26 cellular contexts compared by ENCODE assay signal in the genomic region with DNA sequence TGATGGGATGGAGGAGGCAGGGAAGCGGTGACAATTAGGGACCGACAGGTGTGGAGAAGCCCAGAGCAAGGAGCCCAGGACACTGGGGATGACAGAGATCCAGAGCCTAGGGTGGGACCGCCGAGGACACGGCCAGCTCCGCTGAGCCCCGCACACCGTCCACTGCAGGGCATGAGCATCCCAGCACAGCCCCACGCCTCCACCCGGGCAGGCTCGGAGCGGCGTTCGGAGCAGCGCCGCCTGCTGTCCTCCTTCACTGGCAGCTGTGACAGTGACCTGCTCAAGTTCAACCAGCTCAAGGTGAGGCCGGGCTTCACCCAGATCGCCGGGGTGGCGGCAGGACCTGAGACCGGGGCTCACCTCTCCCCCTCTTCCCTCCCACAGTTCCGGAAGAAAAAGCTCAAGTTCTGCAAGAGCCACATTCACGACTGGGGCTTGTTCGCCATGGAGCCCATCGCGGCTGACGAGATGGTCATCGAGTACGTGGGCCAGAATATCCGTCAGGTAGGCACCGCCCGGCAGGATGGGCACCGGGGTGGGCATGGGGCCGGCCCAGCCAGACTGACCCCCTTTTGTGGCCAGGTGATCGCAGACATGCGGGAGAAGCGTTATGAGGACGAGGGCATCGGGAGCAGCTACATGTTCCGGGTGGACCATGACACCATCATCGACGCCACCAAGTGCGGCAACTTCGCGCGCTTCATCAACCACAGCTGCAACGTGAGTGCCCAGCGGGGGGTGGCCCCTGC. TPM values are rescaled to one million over a fixed set of nuclear protein-coding genes. Genes with fewer than 3 reads are reported as not detected.
DNase-seq lines count a peak whose midpoint lies in the region; ATAC-seq, FAIRE-seq and TF ChIP-seq lines count a peak whose summit lies in the region.
"Had no signal": no experiment of that assay in that cellular context is flagged by ENCODE, and none has a peak within 500 bp of the region (broad histone marks: within the 10 kb centered on the region; RNA-seq: fewer than 3 reads in every experiment).

No MANE protein-coding gene starts in this region.

- H3K4me1 ChIP-seq in GM12878 (ENCODE audit: control insufficient read depth, insufficient read depth, low read length) (no peaks in the 10 kb centered on the region), suprapubic skin (no peaks in the 10 kb centered on the region)
- no peaks in the 10 kb centered on the region for H3K4me1 ChIP-seq in naive thymus-derived CD4-positive, alpha-beta T cell (ENCODE audit: control insufficient read depth in 2 of 2, insufficient read depth in 2 of 2, low read length in 2 of 2)
- H3K4me1 ChIP-seq: BE2C, colonic mucosa, left lung, prostate gland, thyroid gland, vagina had no signal

- TF ChIP-seq CTCF in CD4-positive, alpha-beta T cell (IDR thresholded peaks at IDR 0.05) = no peak
- TF ChIP-seq CTCF in GM12878 (IDR thresholded peaks at IDR 0.05 in 2 of 3, conservative IDR thresholded peaks at IDR 0.05 in 1 of 3; ENCODE audit: control insufficient read depth in 2 of 3, extremely low read depth in 1 of 3, insufficient read depth in 1 of 3, low read depth in 3 of 3, low read length in 3 of 3) = no peak
- no peak for TF ChIP-seq CTCF in suprapubic skin (IDR thresholded peaks at IDR 0.05)

- H3K27me3 ChIP-seq in CD4-positive, alpha-beta T cell (ENCODE audit: control insufficient read depth, insufficient read depth, low read length) = no peaks in the 10 kb centered on the region
- H3K27me3 ChIP-seq in H7 (ENCODE audit: control insufficient read depth, insufficient read depth, low read length) = no peaks in the 10 kb centered on the region
- no peaks in the 10 kb centered on the region for H3K27me3 ChIP-seq in GM12878 (replicated peaks in 1 of 2; ENCODE audit: control insufficient read depth in 2 of 2, insufficient read depth in 2 of 2, low read length in 1 of 2)
- H3K27me3 ChIP-seq in naive thymus-derived CD4-positive, alpha-beta T cell (ENCODE audit: control insufficient read depth in 2 of 2, insufficient read depth in 2 of 2, low read length in 2 of 2) = no peaks in the 10 kb centered on the region
- no peaks in the 10 kb centered on the region for H3K27me3 ChIP-seq in suprapubic skin
- H3K27me3 ChIP-seq: BE2C, cardiac muscle cell, colonic mucosa, left lung, stomach, thyroid gland, vagina had no signal

- H3K9ac ChIP-seq in GM12878 (ENCODE audit: control insufficient read depth, insufficient read depth, low read length) = no peak overlapping the region

- TF ChIP-seq RAD21 in GM12878 (IDR thresholded peaks at IDR 0.05; ENCODE audit: insufficient read depth, low read depth, low read length) = no peak

- H3K27ac ChIP-seq in CD4-positive, alpha-beta T cell (ENCODE audit: low read depth, low read length) = no peak overlapping the region
- H3K27ac ChIP-seq in GM12878 (ENCODE audit: control insufficient read depth, insufficient read depth) (no peak overlapping the region), suprapubic skin (no peak overlapping the region)
- H3K27ac ChIP-seq in naive thymus-derived CD4-positive, alpha-beta T cell (ENCODE audit: low read depth, low read length) = no peak overlapping the region
- H3K27ac ChIP-seq: cardiac muscle cell, colonic mucosa, left lung, prostate gland, stomach, thyroid gland, vagina had no signal

- H3K4me1 Mint-ChIP-seq in CD4-positive, alpha-beta T cell (ENCODE audit: low read depth) = no peaks in the 10 kb centered on the region
- H3K4me1 Mint-ChIP-seq in naive thymus-derived CD4-positive, alpha-beta T cell = peaks cover 0 to 10% (median 6%) of the 10 kb centered on the region in 7 donors
- H3K4me1 Mint-ChIP-seq: activated naive CD8-positive, alpha-beta T cell treated with anti-CD3 and anti-CD28 coated beads for 36 hours had no signal

- no peak overlapping the region for H2AFZ ChIP-seq in GM12878 (ENCODE audit: control insufficient read depth, low read depth, low read length)

- POLR2A ChIA-PET in CD4-positive, alpha-beta T cell (lab: Charles Lee) = interaction anchor here (0.9 to 1.2 kb wide), 4 partner anchors 12 to 141 kb away, joined by 3 to 8 read pairs (median 4); no protein-coding TSS in a partner anchor
- POLR2A ChIA-PET in GM12878 (lab: Charles Lee) = interaction anchor here (0.5 to 0.6 kb wide), 2 partner anchors 63 to 98 kb away, joined by 3 to 5 read pairs; no protein-coding TSS in a partner anchor
- POLR2A ChIA-PET in naive thymus-derived CD4-positive, alpha-beta T cell (lab: Charles Lee) = interaction anchor here (0.6 to 2.3 kb wide), 9 partner anchors 8 to 277 kb away, joined by 3 to 14 read pairs (median 4); a partner anchor contains a TSS

- no peak for DNase-seq in CD4-positive, alpha-beta T cell
- DNase-seq in H7 (peak; percentile 65), GM12878 (ENCODE audit: low read depth, low spot score) (no peak), NCI-H2081 (lab: John Stamatoyannopoulos, UW) (no peak), DMS53 (lab: John Stamatoyannopoulos, UW) (no peak), suprapubic skin (ENCODE audit: low spot score in 2 of 2) (no peak)
- DNase-seq in naive thymus-derived CD4-positive, alpha-beta T cell = peak in 1 of 9 donors; percentile 4
- DNase-seq: activated CD4-positive, alpha-beta T cell treated with anti-CD3 and anti-CD28 coated beads, Interleukin-2, amount 50 U/mL, for 48 hours; activated naive CD8-positive, alpha-beta T cell treated with anti-CD3 and anti-CD28 coated beads for 36 hours; aorta; colonic mucosa; effector memory CD8-positive, alpha-beta T cell; glutamatergic neuron; left lung; NCI-H1694 treated with DMSO at 0.1 percent for 48 hours; stimulated activated CD8-positive, alpha-beta memory T cell treated with anti-CD3 and anti-CD28 coated beads, Interleukin-4, amount 100 ng/mL, for 48 hours; stomach; thyroid gland had no signal

- peaks cover 88% of the 10 kb centered on the region for H3K36me3 Mint-ChIP-seq in CD4-positive, alpha-beta T cell (ENCODE audit: low read depth)
- peaks cover 8 to 40% (median 24%) of the 10 kb centered on the region in 5 donors for H3K36me3 Mint-ChIP-seq in naive thymus-derived CD4-positive, alpha-beta T cell

- no TSS peak for BruUV-seq in GM12878 (replicated peaks; lab: Mats Ljungman, UMichigan)

- H3K4me2 ChIP-seq in GM12878 (ENCODE audit: control insufficient read depth, insufficient read depth) = no peak overlapping the region

- no peak for ATAC-seq in CD4-positive, alpha-beta T cell (ENCODE audit: poor library complexity)
- no peak for ATAC-seq in GM12878
- ATAC-seq in naive thymus-derived CD4-positive, alpha-beta T cell = no peak
- ATAC-seq: effector memory CD8-positive, alpha-beta T cell; left lung; sciatic nerve had no signal

- H3K36me3 ChIP-seq in H7 (replicated peaks; ENCODE audit: control insufficient read depth, insufficient read depth, low read length) (peaks cover 15% of the 10 kb centered on the region), GM12878 (ENCODE audit: control insufficient read depth in 2 of 2, insufficient read depth in 2 of 2, low read length in 1 of 2) (peaks cover 6 to 21% of the 10 kb centered on the region in 2 experiments; a peak in 3 of 4 replicates), suprapubic skin (peaks cover 78% of the 10 kb centered on the region)
- H3K36me3 ChIP-seq in naive thymus-derived CD4-positive, alpha-beta T cell (ENCODE audit: control insufficient read depth in 2 of 3, insufficient read depth in 3 of 3, low read length in 3 of 3) = peaks cover 12 to 94% (median 23%) of the 10 kb centered on the region in 3 experiments

- no peaks in the 10 kb centered on the region for H3K79me2 ChIP-seq in GM12878 (ENCODE audit: control insufficient read depth, insufficient read depth, low read length)

- in situ Hi-C loops in GM12878 (cut with MboI) = no loop called here

- RAD21 ChIA-PET in GM12878 (lab: Charles Lee; ENCODE audit: unreplicated experiment) = interaction anchor here (1.4 kb wide), 1 partner anchor 33 kb away, joined by 4 read pairs; no protein-coding TSS in a partner anchor

- H3K4me3 ChIP-seq in H7 (ENCODE audit: insufficient read depth, low read depth, low read length) (no peak overlapping the region), GM12878 (no peak overlapping the region), suprapubic skin (no peak overlapping the region)
- H3K4me3 ChIP-seq in naive thymus-derived CD4-positive, alpha-beta T cell (ENCODE audit: low read length) = no peak overlapping the region
- H3K4me3 ChIP-seq: cardiac muscle cell, colonic mucosa, left lung, prostate gland, stomach, thyroid gland, vagina had no signal

- H3K9me3 Mint-ChIP-seq in CD4-positive, alpha-beta T cell = no peaks in the 10 kb centered on the region
- H3K9me3 Mint-ChIP-seq in naive thymus-derived CD4-positive, alpha-beta T cell = peaks cover 0 to 5% (median 0%) of the 10 kb centered on the region in 11 donors
- H3K9me3 Mint-ChIP-seq: activated naive CD8-positive, alpha-beta T cell treated with anti-CD3 and anti-CD28 coated beads for 36 hours; effector memory CD8-positive, alpha-beta T cell had no signal

- H3K4me3 Mint-ChIP-seq in CD4-positive, alpha-beta T cell = no peak overlapping the region
- H3K4me3 Mint-ChIP-seq in naive thymus-derived CD4-positive, alpha-beta T cell = no peak overlapping the region
- H3K4me3 Mint-ChIP-seq: activated naive CD8-positive, alpha-beta T cell treated with anti-CD3 and anti-CD28 coated beads for 36 hours had no signal

- H3K27me3 Mint-ChIP-seq in CD4-positive, alpha-beta T cell = no peaks in the 10 kb centered on the region
- no peaks in the 10 kb centered on the region for H3K27me3 Mint-ChIP-seq in naive thymus-derived CD4-positive, alpha-beta T cell
- H3K27me3 Mint-ChIP-seq: activated naive CD8-positive, alpha-beta T cell treated with anti-CD3 and anti-CD28 coated beads for 36 hours; effector memory CD8-positive, alpha-beta T cell had no signal

- H3K9me3 ChIP-seq in CD4-positive, alpha-beta T cell (ENCODE audit: control insufficient read depth, low read length) = no peaks in the 10 kb centered on the region
- H3K9me3 ChIP-seq in GM12878 (replicated peaks; ENCODE audit: control insufficient read depth, insufficient read depth, low read length) = no peaks in the 10 kb centered on the region
- no peaks in the 10 kb centered on the region for H3K9me3 ChIP-seq in naive thymus-derived CD4-positive, alpha-beta T cell (ENCODE audit: control insufficient read depth in 2 of 3, low read length in 3 of 3)
- no peaks in the 10 kb centered on the region for H3K9me3 ChIP-seq in suprapubic skin
- H3K9me3 ChIP-seq: BE2C, colonic mucosa, left lung, prostate gland, stomach, thyroid gland, vagina had no signal

- no peak for FAIRE-seq in GM12878 (lab: Jason Lieb, UNC)
- FAIRE-seq: GM12891 had no signal

- 0 out of 2 replicates have a peak, but pooled peaks have one; percentile 13 for TF ChIP-seq POLR2A in GM12878 (IDR thresholded peaks at IDR 0.05; ENCODE audit: low read depth, low read length)
- no peak for TF ChIP-seq POLR2A in suprapubic skin (IDR thresholded peaks at IDR 0.05)

- intact Hi-C loops in CD4-positive, alpha-beta T cell (cut with DNase I, micrococcal nuclease) = no loop called here
- intact Hi-C loops in GM12878 (cut with micrococcal nuclease; ENCODE audit: unreplicated experiment) = no loop called here
- intact Hi-C loops in naive thymus-derived CD4-positive, alpha-beta T cell (cut with micrococcal nuclease) = no loop called here

- TF ChIP-seq EP300 in GM12878 (IDR thresholded peaks at IDR 0.05; ENCODE audit: borderline replicate concordance in 1 of 2, control insufficient read depth in 1 of 2, low read depth in 2 of 2, low read length in 2 of 2) (no peak), suprapubic skin (IDR thresholded peaks at IDR 0.05) (no peak)

- H3K27ac Mint-ChIP-seq in CD4-positive, alpha-beta T cell = peak overlapping the region; percentile 58
- peak overlapping the region in 5 of 9 donors; percentile 28 to 65 (median 62) for H3K27ac Mint-ChIP-seq in naive thymus-derived CD4-positive, alpha-beta T cell
- H3K27ac Mint-ChIP-seq: activated naive CD8-positive, alpha-beta T cell treated with anti-CD3 and anti-CD28 coated beads for 36 hours had no signal

- 96% methylated on average over 37 of the region's 48 CpGs for WGBS in GM12878 (ENCODE audit: insufficient coverage, insufficient replicate concordance, low lambda C conversion rate, missing lambda C conversion rate)
- 92% methylated on average over 42 of the region's 48 CpGs for WGBS in suprapubic skin

- no peaks in the 10 kb centered on the region; the same call in 1 of the 2 replicates for H4K20me1 ChIP-seq in GM12878 (ENCODE audit: control insufficient read depth, insufficient read depth)

- CTCF ChIA-PET in CD4-positive, alpha-beta T cell (lab: Charles Lee) = interaction anchor here (2.5 to 5.7 kb wide), 2 partner anchors 10 to 33 kb away, joined by 9 to 38 read pairs; a partner anchor contains a TSS
- CTCF ChIA-PET in GM12878 (lab: Yijun Ruan, JAX) = interaction anchor here (1.7 to 2.1 kb wide), 2 partner anchors 10 to 33 kb away, joined by 4 to 8 read pairs; no protein-coding TSS in a partner anchor
- CTCF ChIA-PET in naive thymus-derived CD4-positive, alpha-beta T cell (lab: Charles Lee) = interaction anchor here (0.5 to 1.9 kb wide), 2 partner anchors 33 to 603 kb away, joined by 3 to 8 read pairs; a partner anchor contains a TSS

- SMC1A ChIA-PET in GM12878 (lab: Charles Lee; ENCODE audit: uncharacterized antibody, unreplicated experiment) = no interaction called here

RNA-seq across cellular contexts. Expression of a gene that starts 23.7 kb away (rescaled TPM):
- 100 to 1,000 TPM; 146 to 151 TPM for total RNA-seq in CD4-positive, alpha-beta T cell
- total RNA-seq in H7 (2014; rRNA removed; shearing (Covaris generic)) = 3.5 and 4.6 TPM in 2 replicates
- 8.1 and 10.1 TPM in 2 replicates for total RNA-seq in GM12878 (2013; cell fraction: nucleolus; rRNA removed)
- total RNA-seq in GM12878 (2014; rRNA removed) (1.8 and 2.1 TPM in 2 replicates), GM12878 (2014; rRNA removed; fragmentation: Illumina TruSeq; extraction: Trizol) (1.3 TPM in 2 replicates), GM12878 (2021) (15.5 and 17.3 TPM in 2 replicates), suprapubic skin (10 to 100 TPM; 13.1 to 23.1 (median 19.5) TPM)
- 2.0 TPM for polyA plus RNA-seq in GM12878 (2011; ENCODE audit: low read depth)
- polyA plus RNA-seq in GM12878 (2011; rRNA removed) (0.27 and 0.50 TPM in 2 replicates), GM12878 (2014; fragmentation: Illumina TruSeq; extraction: Trizol) (1.7 and 3.6 TPM in 2 replicates), GM12878 (2014; fragmentation: Nextera tagmentation; extraction: Ambion mirVana) (1 to 10 TPM in 1 of 2 experiments, under 1 TPM in 1; 0.53 to 1.7 TPM), GM12878 (2014; rRNA removed) (4.9 and 7.5 TPM in 2 replicates), GM12878 (2016; fragmentation: Nextera tagmentation; extraction: Ambion mirVana) (1 to 10 TPM; 1.2 to 1.5 TPM)
- polyA plus RNA-seq in GM12878 (2011; cell fraction: cytosol; rRNA removed) = 0.67 and 0.76 TPM in 2 replicates
- 3.1 and 6.2 TPM in 2 replicates for polyA plus RNA-seq in GM12878 (2011; cell fraction: nucleus; rRNA removed)
- 4.3 and 5.9 TPM in 2 replicates for polyA plus RNA-seq in GM12878 (2012)
- 1.3 and 1.4 TPM in 2 replicates for polyA minus RNA-seq in GM12878 (2011; rRNA and poly(A)+ RNA removed)
- polyA minus RNA-seq in GM12878 (2011; cell fraction: cytosol; rRNA and poly(A)+ RNA removed) = 2.3 and 3.3 TPM in 2 replicates
- 1.6 and 3.5 TPM in 2 replicates for polyA minus RNA-seq in GM12878 (2011; cell fraction: nucleus; rRNA and poly(A)+ RNA removed)
- 100 to 1,000 TPM in 1 of 5 experiments, 10 to 100 TPM in 4; 35.1 to 124 (median 79.2) TPM for total RNA-seq in naive thymus-derived CD4-positive, alpha-beta T cell
- polyA plus RNA-seq in naive thymus-derived CD4-positive, alpha-beta T cell = 1 to 10 TPM; 2.1 to 4.3 TPM

RNA-seq across cellular contexts. Expression of a gene that starts 31.1 kb away (rescaled TPM):
- not detected for total RNA-seq in CD4-positive, alpha-beta T cell
- total RNA-seq in H7 (2014; rRNA removed; shearing (Covaris generic)) = 0.80 and 1.1 TPM in 2 replicates
- not detected in 2 replicates for total RNA-seq in GM12878 (2013; cell fraction: nucleolus; rRNA removed)
- total RNA-seq in GM12878 (2014; rRNA removed) = not detected in 2 replicates
- not detected in 2 replicates for total RNA-seq in GM12878 (2014; rRNA removed; fragmentation: Illumina TruSeq; extraction: Trizol)
- total RNA-seq in GM12878 (2021) = 0.13 and 0.28 TPM in 2 replicates
- polyA plus RNA-seq in GM12878 (2011; ENCODE audit: low read depth) = not detected
- not detected in 2 replicates for polyA plus RNA-seq in GM12878 (2011; rRNA removed)
- polyA plus RNA-seq in GM12878 (2011; cell fraction: cytosol; rRNA removed) = not detected in 2 replicates
- not detected in 2 replicates for polyA plus RNA-seq in GM12878 (2011; cell fraction: nucleus; rRNA removed)
- 0.15 TPM in 1 of 2 replicates, not detected in the other for polyA plus RNA-seq in GM12878 (2012)
- not detected in 2 replicates for polyA plus RNA-seq in GM12878 (2014; fragmentation: Illumina TruSeq; extraction: Trizol)
- under 1 TPM in 1 of 2 experiments, not detected in 1; 0.04 TPM for polyA plus RNA-seq in GM12878 (2014; fragmentation: Nextera tagmentation; extraction: Ambion mirVana)
- polyA plus RNA-seq in GM12878 (2014; rRNA removed) = 0.15 and 0.69 TPM in 2 replicates
- polyA plus RNA-seq in GM12878 (2016; fragmentation: Nextera tagmentation; extraction: Ambion mirVana) = not detected
- not detected in 2 replicates for polyA minus RNA-seq in GM12878 (2011; rRNA and poly(A)+ RNA removed)
- not detected in 2 replicates for polyA minus RNA-seq in GM12878 (2011; cell fraction: cytosol; rRNA and poly(A)+ RNA removed)
- not detected in 2 replicates for polyA minus RNA-seq in GM12878 (2011; cell fraction: nucleus; rRNA and poly(A)+ RNA removed)
- not detected for total RNA-seq in naive thymus-derived CD4-positive, alpha-beta T cell
- not detected for polyA plus RNA-seq in naive thymus-derived CD4-positive, alpha-beta T cell
- 1 to 10 TPM in 1 of 4 donors, not detected in 3; 1.4 TPM for total RNA-seq in suprapubic skin
- total RNA-seq: activated naive CD8-positive, alpha-beta T cell treated with anti-CD3 and anti-CD28 coated beads for 36 hours; cardiac muscle cell; fibroblast of villous mesenchyme; T-helper 1 cell treated with Interleukin-12 subunit alpha and Interleukin-12 subunit beta and Interleukin-4 antibody, amounts not matched to agents 30 ng/mL and 1 ng/mL, for 36 hours; vagina had no signal
- polyA plus RNA-seq: cardiac muscle cell had no signal

RNA-seq across cellular contexts. Expression of a gene that starts 34.0 kb away (rescaled TPM):
- total RNA-seq in CD4-positive, alpha-beta T cell = 100 to 1,000 TPM; 155 to 164 TPM
- total RNA-seq in H7 (2014; rRNA removed; shearing (Covaris generic)) = 23.8 and 25.5 TPM in 2 replicates
- total RNA-seq in GM12878 (2013; cell fraction: nucleolus; rRNA removed) = 111 and 129 TPM in 2 replicates
- total RNA-seq in GM12878 (2014; rRNA removed) = 58.0 and 58.8 TPM in 2 replicates
- 32.8 and 32.9 TPM in 2 replicates for total RNA-seq in GM12878 (2014; rRNA removed; fragmentation: Illumina TruSeq; extraction: Trizol)
- 72.8 and 78.7 TPM in 2 replicates for total RNA-seq in GM12878 (2021)
- 11.6 TPM for polyA plus RNA-seq in GM12878 (2011; ENCODE audit: low read depth)
- 25.4 and 40.8 TPM in 2 replicates for polyA plus RNA-seq in GM12878 (2011; rRNA removed)
- polyA plus RNA-seq in GM12878 (2011; cell fraction: cytosol; rRNA removed) = 71.0 and 80.5 TPM in 2 replicates
- 76.9 and 97.7 TPM in 2 replicates for polyA plus RNA-seq in GM12878 (2011; cell fraction: nucleus; rRNA removed)
- 38.5 and 51.6 TPM in 2 replicates for polyA plus RNA-seq in GM12878 (2012)
- 28.5 and 36.5 TPM in 2 replicates for polyA plus RNA-seq in GM12878 (2014; fragmentation: Illumina TruSeq; extraction: Trizol)
- 1 to 10 TPM; 6.1 to 6.4 TPM for polyA plus RNA-seq in GM12878 (2014; fragmentation: Nextera tagmentation; extraction: Ambion mirVana)
- 66.1 and 75.8 TPM in 2 replicates for polyA plus RNA-seq in GM12878 (2014; rRNA removed)
- polyA plus RNA-seq in GM12878 (2016; fragmentation: Nextera tagmentation; extraction: Ambion mirVana) = 10 to 100 TPM; 38.9 to 40.5 TPM
- polyA minus RNA-seq in GM12878 (2011; rRNA and poly(A)+ RNA removed) = 45.1 and 66.7 TPM in 2 replicates
- 58.2 and 58.8 TPM in 2 replicates for polyA minus RNA-seq in GM12878 (2011; cell fraction: cytosol; rRNA and poly(A)+ RNA removed)
- polyA minus RNA-seq in GM12878 (2011; cell fraction: nucleus; rRNA and poly(A)+ RNA removed) = 35.3 and 53.2 TPM in 2 replicates
- total RNA-seq in naive thymus-derived CD4-positive, alpha-beta T cell = 100 to 1,000 TPM; 121 to 164 (median 134) TPM
- 100 to 1,000 TPM in 1 of 2 donors, 10 to 100 TPM in 1; 69.2 to 115 TPM for polyA plus RNA-seq in naive thymus-derived CD4-positive, alpha-beta T cell
- 10 to 100 TPM in 3 of 4 donors, 1 to 10 TPM in 1; 6.6 to 20.4 (median 17.5) TPM for total RNA-seq in suprapubic skin
